Comparison of ENCODE assay signal across 24 cellular contexts in the genomic region with DNA sequence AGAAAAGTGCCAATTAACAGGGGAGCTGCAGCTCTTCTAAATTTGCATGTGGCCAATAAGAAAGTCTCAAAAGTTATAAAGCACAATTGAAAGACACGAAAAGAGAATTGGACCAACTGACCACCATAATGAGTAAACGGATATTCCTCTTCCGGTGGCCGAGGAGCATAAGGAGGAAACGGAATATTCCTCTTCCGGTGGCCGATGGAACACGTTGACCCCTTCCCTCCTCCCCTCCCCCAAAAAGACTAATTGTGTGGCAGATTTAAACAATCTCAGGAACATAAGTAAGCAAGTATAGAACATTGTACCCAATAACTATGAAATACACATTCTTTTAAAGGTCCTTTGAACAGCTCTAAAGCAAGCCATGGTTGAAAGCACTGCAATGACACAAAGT.
"Had no signal": no experiment of that assay in that cellular context is flagged by ENCODE, and none has a peak within 500 bp of the region (broad histone marks: within the 10 kb centered on the region; RNA-seq: fewer than 3 reads in every experiment).

No MANE protein-coding gene starts in this region.

- H3K36me3 ChIP-seq: ascending aorta, breast epithelium, cardiac muscle cell, colonic mucosa, esophagus squamous epithelium had no signal

- H3K9me3 ChIP-seq: ascending aorta, breast epithelium, colonic mucosa, esophagus squamous epithelium had no signal

- ATAC-seq: activated CD4-positive, alpha-beta T cell treated with anti-CD3 and anti-CD28 coated beads for 36 hours; activated CD8-positive, alpha-beta memory T cell treated with anti-CD3 and anti-CD28 coated beads, Interleukin-2, amount 10 ng/mL, durations not matched to agents 7 days and 5 days; activated CD8-positive, alpha-beta T cell treated with anti-CD3 and anti-CD28 coated beads, Interleukin-2, amount 10 ng/mL, durations not matched to agents 7 days and 5 days; activated naive CD8-positive, alpha-beta T cell treated with anti-CD3 and anti-CD28 coated beads, Interleukin-2, amount 50 U/mL, for 24 hours had no signal

- DNase-seq: activated CD4-positive, alpha-beta memory T cell treated with anti-CD3 and anti-CD28 coated beads for 36 hours; activated CD4-positive, alpha-beta T cell treated with anti-CD3 and anti-CD28 coated beads for 36 hours; activated CD4-positive, alpha-beta T cell treated with anti-CD3 and anti-CD28 coated beads, Interleukin-2, amount 10 ng/mL, durations not matched to agents 24 days and 14 days; activated CD4-positive, CD25-positive, alpha-beta regulatory T cell; activated CD4-positive, CD25-positive, alpha-beta regulatory T cell treated with anti-CD3 and anti-CD28 coated beads, Interleukin-2, amount 50 U/mL, for 72 hours; activated CD8-positive, alpha-beta memory T cell treated with anti-CD3 and anti-CD28 coated beads, Interleukin-2, amount 10 ng/mL, durations not matched to agents 7 days and 5 days; activated CD8-positive, alpha-beta memory T cell treated with anti-CD3 and anti-CD28 coated beads, Interleukin-2, amount 50 U/mL, for 4 hours; activated CD8-positive, alpha-beta T cell treated with anti-CD3 and anti-CD28 coated beads, Interleukin-2, amount 10 ng/mL, durations not matched to agents 7 days and 5 days; activated naive CD4-positive, alpha-beta T cell treated with anti-CD3 and anti-CD28 coated beads for 36 hours; activated naive CD8-positive, alpha-beta T cell treated with anti-CD3 and anti-CD28 coated beads for 36 hours; activated naive CD8-positive, alpha-beta T cell treated with anti-CD3 and anti-CD28 coated beads, Interleukin-2, amount 50 U/mL, for 24 hours; activated T-cell treated with anti-CD3 and anti-CD28 coated beads, Interleukin-2, amount 50 U/mL, for 1 hour; activated T-cell treated with anti-CD3 and anti-CD28 coated beads, Interleukin-2, amount 50 U/mL, for 48 hours; central memory CD4-positive, alpha-beta T cell; cerebellar nuclear complex; colonic mucosa; effector CD8-positive, alpha-beta T cell; esophagus squamous epithelium; foreskin melanocyte; T-helper 2 cell had no signal

- H3K4me1 ChIP-seq: ascending aorta, breast epithelium, colonic mucosa, esophagus squamous epithelium had no signal

- H3K27me3 ChIP-seq: ascending aorta, cardiac muscle cell, colonic mucosa had no signal

- H3K4me3 ChIP-seq: ascending aorta, breast epithelium, cardiac muscle cell, colonic mucosa, esophagus squamous epithelium had no signal

- H3K27ac ChIP-seq: ascending aorta, breast epithelium, cardiac muscle cell, colonic mucosa, epithelial cell of prostate, esophagus squamous epithelium had no signal
